In the genomic region with DNA sequence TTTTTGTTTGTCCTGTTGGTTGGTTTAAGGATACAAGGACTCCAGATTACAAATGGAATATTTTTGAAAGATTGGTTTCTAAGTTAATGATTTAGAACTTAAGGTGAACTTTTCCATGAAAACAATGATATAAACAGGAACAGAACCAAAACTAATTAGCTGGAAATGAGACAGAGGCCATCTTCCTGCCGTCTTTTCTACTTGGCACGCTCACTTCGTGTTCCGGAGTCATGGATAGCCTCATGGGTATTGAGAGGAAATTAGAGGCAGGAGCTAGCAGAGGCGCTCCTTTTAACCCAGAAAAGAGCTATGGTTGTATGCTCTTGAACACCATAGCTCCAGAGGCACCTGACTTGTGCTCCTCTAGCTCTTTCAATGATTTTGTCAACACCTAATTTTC, we compare ENCODE assay signal across 11 cellular contexts. TPM values are rescaled to one million over a fixed set of nuclear protein-coding genes. Genes with fewer than 3 reads are reported as not detected.
DNase-seq lines count a peak whose midpoint lies in the region; ATAC-seq and TF ChIP-seq lines count a peak whose summit lies in the region.
"Had no signal": no experiment of that assay in that cellular context is flagged by ENCODE, and none has a peak within 500 bp of the region (broad histone marks: within the 10 kb centered on the region; RNA-seq: fewer than 3 reads in every experiment).

No MANE protein-coding gene starts in this region.

- ATAC-seq in GM19467 (IDR thresholded peaks at IDR 0.05; ENCODE audit: unreplicated experiment) = no peak
- ATAC-seq in GM18870 (IDR thresholded peaks at IDR 0.05; ENCODE audit: unreplicated experiment) = no peak

- no peak for TF ChIP-seq CTCF in choroid plexus epithelial cell (conservative IDR thresholded peaks at IDR 0.05; ENCODE audit: low read depth, low read length)

- in situ Hi-C loops in G401 (cut with HindIII; ENCODE audit: low sequenced_read_pairs) = no loop called here

- peak overlapping the region; percentile 20 for H3K4me3 ChIP-seq in choroid plexus epithelial cell (ENCODE audit: low read depth, low read length)
- H3K4me3 ChIP-seq: SJCRH30 had no signal

- DNase-seq in G401 (ENCODE audit: low spot score) = peak; percentile 32
- DNase-seq in NCI-H69 (lab: John Stamatoyannopoulos, UW) = peak; percentile 68
- peak; percentile 43 for DNase-seq in choroid plexus epithelial cell (ENCODE audit: low read depth)
- peak; percentile 41 for DNase-seq in pons (ENCODE audit: low spot score)
- DNase-seq in H4 (ENCODE audit: low spot score) = no peak
- DNase-seq: activated naive CD4-positive, alpha-beta T cell; NCI-H510A; SJCRH30; small intestine had no signal

RNA-seq across cellular contexts. Expression of a gene that starts 2.4 kb away (rescaled TPM):
- 0.12 and 0.37 TPM in 2 replicates for total RNA-seq in G401 (2014; rRNA removed; shearing (Covaris generic))
- total RNA-seq in H4 (2014; rRNA removed; shearing (Covaris generic)) = 2.3 and 2.6 TPM in 2 replicates
